In the genomic region with DNA sequence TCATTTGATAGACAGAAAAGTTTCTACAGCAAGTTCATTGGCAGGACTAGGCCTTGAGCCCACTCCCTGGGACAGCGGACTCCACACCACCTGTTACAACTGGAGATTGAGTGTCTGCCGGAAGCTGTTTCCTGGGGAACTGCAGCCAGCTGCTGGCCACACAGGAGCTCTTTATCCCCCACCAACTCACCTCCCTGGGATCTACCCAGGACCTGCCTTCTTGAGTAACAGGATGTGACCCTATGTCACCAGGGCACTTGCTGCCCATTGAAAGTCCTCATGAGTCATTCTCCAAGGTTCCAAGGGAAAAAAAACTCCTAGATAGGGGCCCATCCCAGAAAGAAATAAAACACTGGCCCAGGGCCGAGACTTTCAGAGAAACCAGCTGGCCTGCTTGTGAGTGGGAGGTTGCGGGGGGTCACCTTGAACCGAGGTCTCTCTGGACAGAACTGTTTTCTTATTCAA, we compare ENCODE assay signal across 8 cellular contexts. TPM values are rescaled to one million over a fixed set of nuclear protein-coding genes. Genes with fewer than 3 reads are reported as not detected.
DNase-seq lines count a peak whose midpoint lies in the region; ATAC-seq and TF ChIP-seq lines count a peak whose summit lies in the region.

No MANE protein-coding gene starts in this region.

- H3K4me3 ChIP-seq in Peyer's patch (no peak overlapping the region), foreskin fibroblast (ENCODE audit: low read depth in 1 of 2, low read length in 2 of 2) (no peak overlapping the region), psoas muscle (no peak overlapping the region)

- DNase-seq in GM04504 (ENCODE audit: low read depth) (peak; percentile 46), Peyer's patch (peak in 2 of 3 donors; percentile 67 to 83), foreskin fibroblast (peak; percentile 77 to 80), psoas muscle (peak; percentile 77 to 86), NCI-H1694 (lab: John Stamatoyannopoulos, UW) (no peak), D341Med (ENCODE audit: low spot score) (no peak), activated gamma-delta T cell treated with Interleukin-2 at 50 U/mL for 16 hours (no peak)

- H3K4me1 ChIP-seq in Peyer's patch, result peaks cover 0 to 32% (median 4%) of the 10 kb centered on the region in 4 donors
- peaks cover 29% of the 10 kb centered on the region for H3K4me1 ChIP-seq in psoas muscle

- H3K27ac ChIP-seq in Peyer's patch, result peak overlapping the region in 3 of 4 donors; percentile 51 to 80 (median 73)
- H3K27ac ChIP-seq in psoas muscle, result peak overlapping the region; percentile 89

- H3K36me3 ChIP-seq in Peyer's patch, result no peaks in the 10 kb centered on the region
- no peaks in the 10 kb centered on the region for H3K36me3 ChIP-seq in psoas muscle (ENCODE audit: insufficient read depth in 1 of 2, low read depth in 1 of 2)

- intact Hi-C loops in psoas muscle (cut with DNase I), result loop anchor here (5.0 kb wide), 1 partner anchor 37 kb away; a partner anchor contains a TSS

- H3K27me3 ChIP-seq in Peyer's patch (no peaks in the 10 kb centered on the region), psoas muscle (ENCODE audit: insufficient read depth in 3 of 3, low read length in 2 of 3) (no peaks in the 10 kb centered on the region)

- ATAC-seq in psoas muscle (peak; percentile 88 to 91 (median 90)), HG02938 (IDR thresholded peaks at IDR 0.05; ENCODE audit: unreplicated experiment) (no peak)

- TF ChIP-seq CTCF in Peyer's patch (IDR thresholded peaks at IDR 0.05) (no peak), foreskin fibroblast (IDR thresholded peaks at IDR 0.05; ENCODE audit: low read depth, low read length) (no peak), psoas muscle (IDR thresholded peaks at IDR 0.05) (no peak)

- 12 to 24% (median 20%) methylated on average over 5 of the region's 5 CpGs for WGBS in psoas muscle, 3 donors

- H3K9me3 ChIP-seq in Peyer's patch (no peaks in the 10 kb centered on the region), psoas muscle (no peaks in the 10 kb centered on the region)

- peak in 1 of 2 donors; percentile 32 for TF ChIP-seq POLR2A in Peyer's patch (IDR thresholded peaks at IDR 0.05)

RNA-seq across cellular contexts. Expression of a gene that starts 37.4 kb away (rescaled TPM):
- total RNA-seq in Peyer's patch, result 10 to 100 TPM; 15.6 to 24.4 (median 19.8) TPM
- 10 to 100 TPM in 3 of 4 donors, 1 to 10 TPM in 1; 8.2 to 19.4 (median 11.2) TPM for total RNA-seq in psoas muscle
- 10 to 100 TPM in 1 of 3 donors, 1 to 10 TPM in 2; 6.1 to 11.4 (median 6.3) TPM for polyA plus RNA-seq in psoas muscle

Comparison
In these comparisons a context has a peak if more than half of its experiments do, and no peak if none do; other contexts are left out.
1. DNase-seq: peak in GM04504 (single experiment), Peyer's patch (2 of 3), foreskin fibroblast (2 of 2) and psoas muscle (2 of 2); none in NCI-H1694 (single experiment), D341Med (single experiment) and activated gamma-delta T cell treated with Interleukin-2 at 50 U/mL for 16 hours (single experiment).